8 cellular contexts compared by ENCODE assay signal in genomic region chr2:46187112-46187618, GRCh38.
DNase-seq lines count a peak whose midpoint lies in the region; ATAC-seq and TF ChIP-seq lines count a peak whose summit lies in the region.

No MANE protein-coding gene starts in this region.

- no peak for TF ChIP-seq CTCF in astrocyte of the spinal cord (IDR thresholded peaks at IDR 0.05; ENCODE audit: low read depth, low read length)
- TF ChIP-seq CTCF in vagina (IDR thresholded peaks at IDR 0.05) = no peak
- no peak for TF ChIP-seq CTCF in nephron progenitor cell (IDR thresholded peaks at IDR 0.05)

- H3K36me3 ChIP-seq in mucosa of rectum (ENCODE audit: control insufficient read depth in 2 of 2, insufficient read depth in 2 of 2, low read length in 2 of 2) = peaks cover 2 to 3% of the 10 kb centered on the region in 2 donors
- H3K36me3 ChIP-seq in vagina = no peaks in the 10 kb centered on the region
- peaks cover 16% of the 10 kb centered on the region; the same call in 1 of the 2 replicates for H3K36me3 ChIP-seq in Karpas-422 (ENCODE audit: insufficient read depth, low read length)

- no peak overlapping the region for H3K4me3 Mint-ChIP-seq in nephron progenitor cell

- peak overlapping the region; percentile 38 to 46 for H3K9ac ChIP-seq in mucosa of rectum (ENCODE audit: low read depth in 1 of 2, low read length in 2 of 2)
- H3K9ac ChIP-seq in Karpas-422 (ENCODE audit: low read length) = no peak overlapping the region

- no peaks in the 10 kb centered on the region for H3K9me3 ChIP-seq in mucosa of rectum (ENCODE audit: control insufficient read depth in 2 of 2, low read length in 2 of 2)
- H3K9me3 ChIP-seq in vagina = no peaks in the 10 kb centered on the region
- no peaks in the 10 kb centered on the region for H3K9me3 ChIP-seq in Karpas-422 (ENCODE audit: low read length)

- H3K27ac ChIP-seq in mucosa of rectum (ENCODE audit: low read depth in 2 of 2, low read length in 2 of 2) = peak overlapping the region; percentile 72 to 74
- peak overlapping the region; percentile 69 for H3K27ac ChIP-seq in vagina
- no peak overlapping the region for H3K27ac ChIP-seq in Karpas-422 (ENCODE audit: low read length)

- peaks cover 15% of the 10 kb centered on the region for H3K27me3 Mint-ChIP-seq in nephron progenitor cell (ENCODE audit: low read depth, poor library complexity)

- no peaks in the 10 kb centered on the region for H3K79me2 ChIP-seq in Karpas-422 (ENCODE audit: low read length)

- no peak overlapping the region for H3K4me2 ChIP-seq in Karpas-422 (ENCODE audit: low read depth, low read length, poor library complexity, severe bottlenecking)

- H3K4me1 Mint-ChIP-seq in nephron progenitor cell = no peaks in the 10 kb centered on the region

- in situ Hi-C loops in astrocyte of the spinal cord (cut with HindIII; ENCODE audit: low sequenced_read_pairs) = no loop called here

- no peaks in the 10 kb centered on the region for H3K36me3 Mint-ChIP-seq in nephron progenitor cell (ENCODE audit: low read depth)

- H3K4me3 ChIP-seq in astrocyte of the spinal cord (ENCODE audit: low read depth, low read length) (no peak overlapping the region), mucosa of rectum (ENCODE audit: low read length in 2 of 2) (peak overlapping the region; percentile 50 to 51), vagina (peak overlapping the region; percentile 12 to 22), Karpas-422 (ENCODE audit: low read length) (no peak overlapping the region)

- H3K9me3 Mint-ChIP-seq in nephron progenitor cell = no peaks in the 10 kb centered on the region

- 0 out of 2 replicates have a peak, but pooled peaks cover 7% of the 10 kb centered on the region for H4K20me1 ChIP-seq in Karpas-422 (ENCODE audit: insufficient read depth, low read depth, low read length)

- no peak overlapping the region for H2AFZ ChIP-seq in Karpas-422 (ENCODE audit: low read length)

- peaks cover 9 to 15% of the 10 kb centered on the region in 2 donors for H3K4me1 ChIP-seq in mucosa of rectum (ENCODE audit: control insufficient read depth in 2 of 2, insufficient read depth in 2 of 2, low read length in 2 of 2)
- peaks cover 20% of the 10 kb centered on the region for H3K4me1 ChIP-seq in vagina
- no peaks in the 10 kb centered on the region for H3K4me1 ChIP-seq in Karpas-422 (ENCODE audit: low read length)

- peak; percentile 79 for ATAC-seq in GM21423 (IDR thresholded peaks at IDR 0.05; ENCODE audit: unreplicated experiment)

- intact Hi-C loops in vagina (cut with DNase I) = no loop called here

- DNase-seq in Daoy (ENCODE audit: low read depth) (peak; percentile 23), LoVo (ENCODE audit: low spot score) (peak; percentile 18), astrocyte of the spinal cord (ENCODE audit: low read depth, low spot score) (peak; percentile 51), vagina (ENCODE audit: extremely low spot score in 2 of 2) (peak in 1 of 2 donors; percentile 89), Karpas-422 (no peak), nephron progenitor cell (no peak)

- H3K27me3 ChIP-seq in mucosa of rectum (ENCODE audit: control insufficient read depth in 2 of 2, insufficient read depth in 2 of 2, low read length in 2 of 2) (no peaks in the 10 kb centered on the region), vagina (no peaks in the 10 kb centered on the region), Karpas-422 (ENCODE audit: low read length) (no peaks in the 10 kb centered on the region)

- TF ChIP-seq POLR2A in vagina (IDR thresholded peaks at IDR 0.05) = no peak

- H3K27ac Mint-ChIP-seq in nephron progenitor cell = no peak overlapping the region

- H3K9me2 ChIP-seq in Karpas-422 (replicated peaks; ENCODE audit: insufficient read depth, low read length) = no peaks in the 10 kb centered on the region

Comparison
In these comparisons a context has a peak if more than half of its experiments do, and no peak if none do; other contexts are left out.
1. DNase-seq: peak in Daoy (single experiment), LoVo (single experiment) and astrocyte of the spinal cord (single experiment); none in Karpas-422 (single experiment) and nephron progenitor cell (single experiment).
2. H3K4me3 ChIP-seq: peak in mucosa of rectum (2 of 2) and vagina (2 of 2); none in astrocyte of the spinal cord (single experiment) and Karpas-422 (single experiment).